9 cellular contexts compared by ENCODE assay signal in genomic region chr11:75022759-75023396, GRCh38. TPM values are rescaled to one million over a fixed set of nuclear protein-coding genes. Genes with fewer than 3 reads are reported as not detected.
DNase-seq lines count a peak whose midpoint lies in the region; ATAC-seq and TF ChIP-seq lines count a peak whose summit lies in the region.
"Had no signal": no experiment of that assay in that cellular context is flagged by ENCODE, and none has a peak within 500 bp of the region (broad histone marks: within the 10 kb centered on the region; RNA-seq: fewer than 3 reads in every experiment).

No MANE protein-coding gene starts in this region.

- H3K9me3 ChIP-seq in upper lobe of right lung: no peaks in the 10 kb centered on the region

- DNase-seq in Calu3: peak; percentile 88
- DNase-seq in NAMALWA (ENCODE audit: low spot score): peak; percentile 81
- DNase-seq in SKM-1 (lab: John Stamatoyannopoulos, UW; ENCODE audit: unreplicated experiment): peak; percentile 24
- DNase-seq in activated naive CD4-positive, alpha-beta T cell treated with anti-CD3 and anti-CD28 coated beads, Interleukin-2, amount 50 U/mL, for 72 hours (ENCODE audit: low spot score in 2 of 2): peak; percentile 64 to 79
- peak; percentile 75 for DNase-seq in Right ventricle myocardium inferior (ENCODE audit: missing footprints)
- peak; percentile 89 for DNase-seq in posterior vena cava (ENCODE audit: low spot score)
- DNase-seq in upper lobe of right lung: peak; percentile 83

- no TSS peak for BruUV-seq in Calu3 (replicated peaks; lab: Mats Ljungman, UMichigan)

- no peak overlapping the region for H3K4me3 ChIP-seq in upper lobe of right lung

- H3K27ac Mint-ChIP-seq in Calu3 (ENCODE audit: unreplicated experiment): no peak overlapping the region
- no peak overlapping the region for H3K27ac Mint-ChIP-seq in activated naive CD4-positive, alpha-beta T cell treated with anti-CD3 and anti-CD28 coated beads, Interleukin-2, amount 50 U/mL, for 72 hours
- H3K27ac Mint-ChIP-seq: activated naive CD8-positive, alpha-beta T cell had no signal

- H3K9me3 Mint-ChIP-seq in Calu3 (ENCODE audit: low read depth, unreplicated experiment): peaks cover 2% of the 10 kb centered on the region
- peaks cover 0 to 5% of the 10 kb centered on the region in 2 donors for H3K9me3 Mint-ChIP-seq in activated naive CD4-positive, alpha-beta T cell treated with anti-CD3 and anti-CD28 coated beads, Interleukin-2, amount 50 U/mL, for 72 hours

- H3K4me3 Mint-ChIP-seq in Calu3 (ENCODE audit: low read depth, unreplicated experiment): no peak overlapping the region
- H3K4me3 Mint-ChIP-seq: activated naive CD8-positive, alpha-beta T cell had no signal

- intact Hi-C loops in Calu3 (cut with micrococcal nuclease; ENCODE audit: unreplicated experiment) (loop anchor here (1.0 to 2.0 kb wide), 3 partner anchors 118 to 226 kb away; no protein-coding TSS in a partner anchor), Right ventricle myocardium inferior (cut with DNase I) (loop anchor here (2.0 kb wide), 1 partner anchor 226 kb away; no protein-coding TSS in a partner anchor), posterior vena cava (cut with DNase I) (loop anchor here (10.0 kb wide), 3 partner anchors 98 to 372 kb away; partner anchors contain the start of genes RPS3 (in 1 of the 2) and TPBGL (in 1 of the 2)), upper lobe of right lung (cut with DNase I) (no loop called here)

- peak; percentile 63 for ATAC-seq in GM21737 (IDR thresholded peaks at IDR 0.05; ENCODE audit: unreplicated experiment)
- ATAC-seq in activated naive CD4-positive, alpha-beta T cell treated with anti-CD3 and anti-CD28 coated beads, Interleukin-2, amount 50 U/mL, for 72 hours: peak; percentile 86 to 90
- ATAC-seq in Right ventricle myocardium inferior: peak; percentile 88
- peak; percentile 96 for ATAC-seq in upper lobe of right lung

- H3K4me1 Mint-ChIP-seq in Calu3 (ENCODE audit: low read depth, unreplicated experiment): peaks cover 8% of the 10 kb centered on the region

- no peaks in the 10 kb centered on the region for H3K27me3 Mint-ChIP-seq in Calu3 (ENCODE audit: unreplicated experiment)
- H3K27me3 Mint-ChIP-seq: activated naive CD8-positive, alpha-beta T cell had no signal

- TF ChIP-seq CTCF in Calu3 (IDR thresholded peaks at IDR 0.05; ENCODE audit: unreplicated experiment) (peak; percentile 97), upper lobe of right lung (IDR thresholded peaks at IDR 0.05) (peak; percentile 99)

- CTCF ChIA-PET in Calu3 (lab: Charles Lee): interaction anchor here (0.6 to 3.8 kb wide), 20 partner anchors 9 to 1296 kb away, joined by 3 to 89 read pairs (median 4); partner anchors contain the start of gene NEU3

- H3K27ac ChIP-seq in upper lobe of right lung: no peak overlapping the region

- H3K4me1 ChIP-seq in upper lobe of right lung: no peaks in the 10 kb centered on the region

- H3K36me3 Mint-ChIP-seq in Calu3 (ENCODE audit: insufficient read depth, unreplicated experiment): no peaks in the 10 kb centered on the region
- peaks cover 0 to 6% of the 10 kb centered on the region in 2 donors for H3K36me3 Mint-ChIP-seq in activated naive CD4-positive, alpha-beta T cell treated with anti-CD3 and anti-CD28 coated beads, Interleukin-2, amount 50 U/mL, for 72 hours

- H3K27me3 ChIP-seq in upper lobe of right lung: no peaks in the 10 kb centered on the region

- no peaks in the 10 kb centered on the region for H3K36me3 ChIP-seq in upper lobe of right lung

RNA-seq across cellular contexts. Expression of gene NEU3, which starts 34.1 kb away (rescaled TPM):
- total RNA-seq in Calu3 (2022) (11.4 and 14.2 TPM in 2 replicates), Right ventricle myocardium inferior (4.5 TPM), posterior vena cava (1 to 10 TPM; 6.3 to 6.8 TPM), upper lobe of right lung (9.6 TPM)
- total RNA-seq in activated naive CD4-positive, alpha-beta T cell treated with anti-CD3 and anti-CD28 coated beads, Interleukin-2, amount 50 U/mL, for 72 hours: 10 to 100 TPM; 18.3 to 23.0 TPM

Comparison
In these comparisons a context has a peak if more than half of its experiments do, and no peak if none do; other contexts are left out.
1. DNase-seq: peak in every context shown above with its lines; median percentile 89 in posterior vena cava; 88 in Calu3; 83 in upper lobe of right lung; 81 in NAMALWA; 75 in Right ventricle myocardium inferior; 72 in activated naive CD4-positive, alpha-beta T cell treated with anti-CD3 and anti-CD28 coated beads, Interleukin-2, amount 50 U/mL, for 72 hours; 24 in SKM-1.